ENCODE assay signal across 1 cellular context in genomic region chr12:121889267-121889624, GRCh38.
TF ChIP-seq lines count a peak whose summit lies in the region.

No MANE protein-coding gene starts in this region.

TF ChIP-seq in SK-N-SH, 30 proteins besides CTCF, POLR2A, EP300 and RAD21 (continued from another document):
- TF ChIP-seq, protein P1, sequence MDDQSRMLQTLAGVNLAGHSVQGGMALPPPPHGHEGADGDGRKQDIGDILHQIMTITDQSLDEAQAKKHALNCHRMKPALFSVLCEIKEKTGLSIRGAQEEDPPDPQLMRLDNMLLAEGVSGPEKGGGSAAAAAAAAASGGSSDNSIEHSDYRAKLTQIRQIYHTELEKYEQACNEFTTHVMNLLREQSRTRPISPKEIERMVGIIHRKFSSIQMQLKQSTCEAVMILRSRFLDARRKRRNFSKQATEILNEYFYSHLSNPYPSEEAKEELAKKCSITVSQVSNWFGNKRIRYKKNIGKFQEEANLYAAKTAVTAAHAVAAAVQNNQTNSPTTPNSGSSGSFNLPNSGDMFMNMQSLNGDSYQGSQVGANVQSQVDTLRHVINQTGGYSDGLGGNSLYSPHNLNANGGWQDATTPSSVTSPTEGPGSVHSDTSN (IDR thresholded peaks at IDR 0.05) = no peak
- TF ChIP-seq MXI1 (IDR thresholded peaks at IDR 0.05; ENCODE audit: low read depth, low read length) (no peak), RXRA (IDR thresholded peaks at IDR 0.05; ENCODE audit: borderline replicate concordance, low read depth) (no peak), SIN3A (IDR thresholded peaks at IDR 0.05; ENCODE audit: borderline replicate concordance, low read depth, low read length) (no peak)
